In the genomic region with DNA sequence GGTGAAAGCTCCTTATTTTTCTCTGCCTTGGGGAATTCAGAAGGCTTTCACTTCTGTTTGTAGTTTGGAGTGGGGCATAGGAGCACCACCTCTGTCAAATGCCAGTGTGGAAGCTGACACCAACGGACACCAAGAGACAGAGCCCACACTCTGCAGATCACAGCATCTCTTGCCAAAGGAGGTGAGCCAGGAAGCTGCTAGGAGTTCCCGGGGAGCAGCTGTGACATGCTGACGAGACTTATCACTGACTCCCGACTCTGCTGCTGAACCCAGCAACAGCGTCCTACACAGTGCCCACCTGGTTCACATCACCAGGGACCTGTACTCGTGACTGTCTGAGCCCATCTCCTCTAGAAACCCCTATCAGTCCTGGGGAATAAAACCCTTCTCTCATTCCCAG, we compare ENCODE assay signal across 20 cellular contexts. TPM values are rescaled to one million over a fixed set of nuclear protein-coding genes. Genes with fewer than 3 reads are reported as not detected.
A peak's percentile ranks its signal among the peaks of the same experiment; 100 is the strongest.
DNase-seq lines count a peak whose midpoint lies in the region; ATAC-seq and TF ChIP-seq lines count a peak whose summit lies in the region.
"Had no signal": no experiment of that assay in that cellular context is flagged by ENCODE, and none has a peak within 500 bp of the region (broad histone marks: within the 10 kb centered on the region; RNA-seq: fewer than 3 reads in every experiment).

No MANE protein-coding gene starts in this region.

- 23 to 32% (median 26%) methylated on average over 6 of the region's 6 CpGs for WGBS in psoas muscle, 3 donors

- H3K9me2 ChIP-seq in Karpas-422 (replicated peaks; ENCODE audit: insufficient read depth, low read length), result no peaks in the 10 kb centered on the region

- H2AFZ ChIP-seq in Karpas-422 (ENCODE audit: low read length), result no peak overlapping the region

- no peak overlapping the region for H3K4me2 ChIP-seq in Karpas-422 (ENCODE audit: low read depth, low read length, poor library complexity, severe bottlenecking)
- H3K4me2 ChIP-seq: KMS-11 had no signal

- H3K79me2 ChIP-seq in Karpas-422 (ENCODE audit: low read length), result no peaks in the 10 kb centered on the region

- in situ Hi-C loops in Panc1 (cut with HindIII; ENCODE audit: low pct_unique_long_range_greater_than_20kb, low sequenced_read_pairs), result no loop called here

- 0 out of 2 replicates have a peak, but pooled peaks have one; percentile 20 for ATAC-seq in Panc1
- ATAC-seq in left lobe of liver, result no peak
- no peak for ATAC-seq in GM21447 (IDR thresholded peaks at IDR 0.05; ENCODE audit: unreplicated experiment)
- ATAC-seq in psoas muscle, result no peak
- ATAC-seq: CD8-positive, alpha-beta T cell; HCT116; HepG2 had no signal

- CTCF ChIA-PET in Panc1 (lab: Charles Lee), result interaction anchor here (0.6 kb wide), 1 partner anchor 20 kb away, joined by 3 read pairs; no protein-coding TSS in a partner anchor

- no peak overlapping the region for H3K27ac ChIP-seq in Karpas-422 (ENCODE audit: low read length)
- no peak overlapping the region for H3K27ac ChIP-seq in Panc1 (ENCODE audit: low read length)
- no peak overlapping the region for H3K27ac ChIP-seq in psoas muscle
- H3K27ac ChIP-seq: KMS-11, RWPE1 had no signal

- H3K36me3 ChIP-seq in Karpas-422 (ENCODE audit: insufficient read depth, low read length) (no peaks in the 10 kb centered on the region), Panc1 (ENCODE audit: control insufficient read depth, insufficient read depth, low read length) (no peaks in the 10 kb centered on the region), psoas muscle (ENCODE audit: insufficient read depth in 1 of 2, low read depth in 1 of 2) (no peaks in the 10 kb centered on the region)
- H3K36me3 ChIP-seq: BE2C, MG63 had no signal

- DNase-seq in Karpas-422 (peak; percentile 31), Panc1 (ENCODE audit: low read depth, low spot score) (no peak), left lobe of liver (ENCODE audit: low spot score) (peak; percentile 11), COR-L47 (lab: John Stamatoyannopoulos, UW) (no peak), psoas muscle (no peak)
- peak; percentile 8 for DNase-seq in stimulated activated CD8-positive, alpha-beta memory T cell treated with anti-CD3 and anti-CD28 coated beads, Interleukin-4, amount 100 ng/mL, for 48 hours
- DNase-seq: BE2C, MG63, NCI-H1092 treated with DMSO at 0.1 percent for 48 hours, NCI-H1694, NCI-H446 treated with DMSO at 0.1 percent for 48 hours, NCI-H774 had no signal

- H3K27me3 ChIP-seq in Karpas-422 (ENCODE audit: low read length) (no peaks in the 10 kb centered on the region), Panc1 (ENCODE audit: control insufficient read depth, insufficient read depth, low read length) (no peaks in the 10 kb centered on the region), psoas muscle (ENCODE audit: insufficient read depth in 3 of 3, low read length in 2 of 3) (no peaks in the 10 kb centered on the region)
- H3K27me3 ChIP-seq: BE2C, MG63 had no signal

- POLR2A ChIA-PET in Panc1 (lab: Charles Lee), result no interaction called here

- TF ChIP-seq CTCF in Panc1 (IDR thresholded peaks at IDR 0.05), result no peak
- TF ChIP-seq CTCF in psoas muscle (IDR thresholded peaks at IDR 0.05), result no peak

- no peaks in the 10 kb centered on the region for H3K9me3 ChIP-seq in Karpas-422 (ENCODE audit: low read length)
- H3K9me3 ChIP-seq in Panc1 (ENCODE audit: control insufficient read depth, insufficient read depth, low read depth, low read length), result no peaks in the 10 kb centered on the region
- no peaks in the 10 kb centered on the region for H3K9me3 ChIP-seq in psoas muscle
- H3K9me3 ChIP-seq: BE2C had no signal

- intact Hi-C loops in Panc1 (cut with micrococcal nuclease; ENCODE audit: unreplicated experiment), result no loop called here
- intact Hi-C loops in psoas muscle (cut with DNase I), result no loop called here

- peaks cover 21% of the 10 kb centered on the region for H3K4me1 ChIP-seq in Karpas-422 (ENCODE audit: low read length)
- H3K4me1 ChIP-seq in Panc1 (ENCODE audit: control insufficient read depth, insufficient read depth, low read length), result no peaks in the 10 kb centered on the region
- H3K4me1 ChIP-seq in psoas muscle, result no peaks in the 10 kb centered on the region
- H3K4me1 ChIP-seq: BE2C had no signal

- no peak overlapping the region for H3K9ac ChIP-seq in Karpas-422 (ENCODE audit: low read length)
- H3K9ac ChIP-seq: KMS-11 had no signal

- no peaks in the 10 kb centered on the region for H4K20me1 ChIP-seq in Karpas-422 (ENCODE audit: insufficient read depth, low read depth, low read length)

- H3K4me3 ChIP-seq in Karpas-422 (ENCODE audit: low read length) (no peak overlapping the region), Panc1 (ENCODE audit: low read depth in 2 of 2, low read length in 2 of 2) (no peak overlapping the region), psoas muscle (no peak overlapping the region)
- H3K4me3 ChIP-seq: MG63 had no signal

- BruUV-seq in Panc1 (replicated peaks; lab: Mats Ljungman, UMichigan), result no TSS peak

RNA-seq across cellular contexts. Expression of a gene that starts 8.1 kb away (rescaled TPM):
- not detected in 2 replicates for total RNA-seq in Karpas-422 (2014; rRNA removed; shearing (Covaris generic); ENCODE audit: low replicate concordance)
- total RNA-seq in Panc1 (2021; ENCODE audit: unreplicated experiment), result not detected
- not detected for polyA plus RNA-seq in Panc1 (2012; ENCODE audit: insufficient read length)
- total RNA-seq in left lobe of liver, result not detected
- total RNA-seq in psoas muscle, result not detected
- polyA plus RNA-seq in psoas muscle, result not detected
- total RNA-seq: CD8-positive, alpha-beta T cell; HepG2; SK-MEL-5 had no signal
- polyA plus RNA-seq: AG04450, HepG2 had no signal

Comparison
In these comparisons a context has a peak if more than half of its experiments do, and no peak if none do; other contexts are left out.
1. DNase-seq: peak in Karpas-422 (single experiment), left lobe of liver (single experiment) and stimulated activated CD8-positive, alpha-beta memory T cell treated with anti-CD3 and anti-CD28 coated beads, Interleukin-4, amount 100 ng/mL, for 48 hours (single experiment); none in Panc1 (single experiment), COR-L47 (single experiment) and psoas muscle (0 of 2).